ENCODE assay signal across 8 cellular contexts in genomic region chr6:26183581-26184408, GRCh38.
DNase-seq lines count a peak whose midpoint lies in the region; ATAC-seq, FAIRE-seq and TF ChIP-seq lines count a peak whose summit lies in the region.

No MANE protein-coding gene starts in this region.

- H3K4me3 ChIP-seq in bronchial epithelial cell (ENCODE audit: low read depth, low read length) (peak overlapping the region; percentile 38), iPS-11a (ENCODE audit: low read depth, low read length) (peak overlapping the region; percentile 57), retinal pigment epithelial cell (ENCODE audit: low read length) (peak overlapping the region; percentile 56)

- ATAC-seq in HG02759 (IDR thresholded peaks at IDR 0.05; ENCODE audit: unreplicated experiment) (peak; percentile 72), GM18498 (IDR thresholded peaks at IDR 0.05; ENCODE audit: unreplicated experiment) (no peak)

- H3K36me3 ChIP-seq in bronchial epithelial cell (ENCODE audit: control insufficient read depth, insufficient read depth, low read length), result no peaks in the 10 kb centered on the region

- no peak for TF ChIP-seq CTCF in bronchial epithelial cell (IDR thresholded peaks at IDR 0.05; ENCODE audit: insufficient read depth, low read length, severe bottlenecking)
- TF ChIP-seq CTCF in retinal pigment epithelial cell (conservative IDR thresholded peaks at IDR 0.05; ENCODE audit: low read depth, low read length), result no peak

- no peak for FAIRE-seq in bronchial epithelial cell (lab: Jason Lieb, UNC)

- DNase-seq in COLO829 (ENCODE audit: low spot score) (peak; percentile 80), T-helper 2 cell (peak in 4 of 5 experiments; percentile 24 to 94 (median 54)), bronchial epithelial cell (ENCODE audit: low read depth) (peak; percentile 90), retinal pigment epithelial cell (ENCODE audit: low read depth) (no peak), SKM-1 (lab: John Stamatoyannopoulos, UW; ENCODE audit: unreplicated experiment) (no peak)

- H3K27me3 ChIP-seq in bronchial epithelial cell (ENCODE audit: control insufficient read depth, insufficient read depth, low read length), result no peaks in the 10 kb centered on the region

Comparison
In these comparisons a context has a peak if more than half of its experiments do, and no peak if none do; other contexts are left out.
1. DNase-seq: peak in COLO829 (single experiment), T-helper 2 cell (4 of 5) and bronchial epithelial cell (single experiment); none in retinal pigment epithelial cell (single experiment) and SKM-1 (single experiment).
2. Peak in every context shown above with its lines, with median percentiles within 50 percentile points of each other: H3K4me3 ChIP-seq.